27 cellular contexts compared by ENCODE assay signal in genomic region chr7:158393926-158394625, GRCh38.
"Had no signal": no experiment of that assay in that cellular context is flagged by ENCODE, and none has a peak within 500 bp of the region (broad histone marks: within the 10 kb centered on the region; RNA-seq: fewer than 3 reads in every experiment).

No MANE protein-coding gene starts in this region.

- H3K27ac Mint-ChIP-seq: activated CD4-positive, alpha-beta memory T cell treated with anti-CD3 and anti-CD28 coated beads for 36 hours; activated CD4-positive, alpha-beta T cell treated with anti-CD3 and anti-CD28 coated beads for 36 hours; activated CD4-positive, alpha-beta T cell treated with anti-CD3 and anti-CD28 coated beads, Interleukin-2, amount 10 ng/mL, durations not matched to agents 24 days and 14 days; activated CD8-positive, alpha-beta memory T cell treated with anti-CD3 and anti-CD28 coated beads, Interleukin-2, amount 10 ng/mL, durations not matched to agents 7 days and 5 days; activated CD8-positive, alpha-beta T cell treated with anti-CD3 and anti-CD28 coated beads, Interleukin-2, amount 10 ng/mL, durations not matched to agents 7 days and 5 days; activated naive CD4-positive, alpha-beta T cell treated with anti-CD3 and anti-CD28 coated beads for 36 hours; activated naive CD4-positive, alpha-beta T cell treated with anti-CD3 and anti-CD28 coated beads, Interleukin-2, amount 50 U/mL, for 24 hours; activated naive CD8-positive, alpha-beta T cell treated with anti-CD3 and anti-CD28 coated beads for 36 hours; activated naive CD8-positive, alpha-beta T cell treated with anti-CD3 and anti-CD28 coated beads, Interleukin-2, amount 50 U/mL, for 24 hours; activated T-helper 1 cell treated with anti-CD3 and anti-CD28 coated beads, Interleukin-12 subunit alpha, Interleukin-12 subunit beta, Interleukin-2, Interleukin-4 antibody, amounts not matched to agents 30 ng/mL and 10 ng/mL and 1 ng/mL, durations not matched to agents 14 hours and 24 hours and 36 hours; activated T-helper 2 cell treated with anti-CD3 and anti-CD28 coated beads, Interferon-gamma antibody, Interleukin-2, Interleukin-4, amounts not matched to agents 10 μg/mL and 5 μg/mL and 100 μg/mL, durations not matched to agents 14 hours and 24 hours and 36 hours had no signal

- H3K4me3 Mint-ChIP-seq: activated CD4-positive, alpha-beta memory T cell treated with anti-CD3 and anti-CD28 coated beads for 36 hours; activated CD4-positive, alpha-beta T cell treated with anti-CD3 and anti-CD28 coated beads for 36 hours; activated CD4-positive, alpha-beta T cell treated with anti-CD3 and anti-CD28 coated beads, Interleukin-2, amount 10 ng/mL, durations not matched to agents 24 days and 14 days; activated CD8-positive, alpha-beta memory T cell treated with anti-CD3 and anti-CD28 coated beads, Interleukin-2, amount 10 ng/mL, durations not matched to agents 7 days and 5 days; activated CD8-positive, alpha-beta T cell treated with anti-CD3 and anti-CD28 coated beads, Interleukin-2, amount 10 ng/mL, durations not matched to agents 7 days and 5 days; activated naive CD4-positive, alpha-beta T cell treated with anti-CD3 and anti-CD28 coated beads for 36 hours; activated naive CD4-positive, alpha-beta T cell treated with anti-CD3 and anti-CD28 coated beads, Interleukin-2, amount 50 U/mL, for 24 hours; activated naive CD8-positive, alpha-beta T cell treated with anti-CD3 and anti-CD28 coated beads for 36 hours; activated naive CD8-positive, alpha-beta T cell treated with anti-CD3 and anti-CD28 coated beads, Interleukin-2, amount 50 U/mL, for 24 hours; activated T-helper 1 cell treated with anti-CD3 and anti-CD28 coated beads, Interleukin-12 subunit alpha, Interleukin-12 subunit beta, Interleukin-2, Interleukin-4 antibody, amounts not matched to agents 30 ng/mL and 10 ng/mL and 1 ng/mL, durations not matched to agents 14 hours and 24 hours and 36 hours; brain; effector memory CD8-positive, alpha-beta T cell had no signal

- ATAC-seq: activated CD8-positive, alpha-beta memory T cell treated with anti-CD3 and anti-CD28 coated beads, Interleukin-2, amount 10 ng/mL, durations not matched to agents 7 days and 5 days; activated CD8-positive, alpha-beta T cell treated with anti-CD3 and anti-CD28 coated beads, Interleukin-2, amount 10 ng/mL, durations not matched to agents 7 days and 5 days; activated naive CD8-positive, alpha-beta T cell treated with anti-CD3 and anti-CD28 coated beads, Interleukin-2, amount 50 U/mL, for 24 hours; effector memory CD8-positive, alpha-beta T cell; foreskin keratinocyte; gastrocnemius medialis had no signal

- H3K36me3 ChIP-seq: adrenal gland, ascending aorta, breast epithelium, cardiac muscle cell, esophagus muscularis mucosa, gastrocnemius medialis had no signal

- H3K27me3 ChIP-seq: adrenal gland, ascending aorta, cardiac muscle cell, foreskin keratinocyte, gastrocnemius medialis had no signal

- H3K27me3 Mint-ChIP-seq: activated CD4-positive, alpha-beta memory T cell treated with anti-CD3 and anti-CD28 coated beads for 36 hours; activated CD4-positive, alpha-beta T cell treated with anti-CD3 and anti-CD28 coated beads for 36 hours; activated CD4-positive, alpha-beta T cell treated with anti-CD3 and anti-CD28 coated beads, Interleukin-2, amount 10 ng/mL, durations not matched to agents 24 days and 14 days; activated CD8-positive, alpha-beta memory T cell treated with anti-CD3 and anti-CD28 coated beads, Interleukin-2, amount 10 ng/mL, durations not matched to agents 7 days and 5 days; activated naive CD4-positive, alpha-beta T cell treated with anti-CD3 and anti-CD28 coated beads, Interleukin-2, amount 50 U/mL, for 24 hours; activated naive CD8-positive, alpha-beta T cell treated with anti-CD3 and anti-CD28 coated beads for 36 hours; activated naive CD8-positive, alpha-beta T cell treated with anti-CD3 and anti-CD28 coated beads, Interleukin-2, amount 50 U/mL, for 24 hours had no signal

- H3K4me1 ChIP-seq: adrenal gland, ascending aorta, breast epithelium, esophagus muscularis mucosa, foreskin keratinocyte, gastrocnemius medialis had no signal

- H3K9me3 ChIP-seq: adrenal gland, ascending aorta, gastrocnemius medialis had no signal

- H3K4me3 ChIP-seq: adrenal gland, ascending aorta, breast epithelium, cardiac muscle cell, esophagus muscularis mucosa, gastrocnemius medialis had no signal

- H3K27ac ChIP-seq: adrenal gland, ascending aorta, breast epithelium, cardiac muscle cell, esophagus muscularis mucosa, foreskin keratinocyte, gastrocnemius medialis had no signal

- DNase-seq: activated CD8-positive, alpha-beta memory T cell treated with anti-CD3 and anti-CD28 coated beads, Interleukin-2, amount 10 ng/mL, durations not matched to agents 7 days and 5 days; activated CD8-positive, alpha-beta memory T cell treated with anti-CD3 and anti-CD28 coated beads, Interleukin-2, amount 50 U/mL, for 4 hours; central memory CD4-positive, alpha-beta T cell; cerebellar nuclear complex; cortex of kidney; dermis blood vessel endothelial cell; effector CD4-positive, alpha-beta T cell; foreskin keratinocyte; gastrocnemius medialis; T-helper 2 cell had no signal

- H3K36me3 Mint-ChIP-seq: activated CD4-positive, alpha-beta memory T cell treated with anti-CD3 and anti-CD28 coated beads for 36 hours; activated CD8-positive, alpha-beta memory T cell treated with anti-CD3 and anti-CD28 coated beads, Interleukin-2, amount 10 ng/mL, durations not matched to agents 7 days and 5 days; activated naive CD4-positive, alpha-beta T cell treated with anti-CD3 and anti-CD28 coated beads, Interleukin-2, amount 50 U/mL, for 24 hours; activated naive CD8-positive, alpha-beta T cell treated with anti-CD3 and anti-CD28 coated beads for 36 hours had no signal

- H3K4me1 Mint-ChIP-seq: activated CD4-positive, alpha-beta T cell treated with anti-CD3 and anti-CD28 coated beads for 36 hours; activated CD4-positive, alpha-beta T cell treated with anti-CD3 and anti-CD28 coated beads, Interleukin-2, amount 10 ng/mL, durations not matched to agents 24 days and 14 days; activated CD8-positive, alpha-beta memory T cell treated with anti-CD3 and anti-CD28 coated beads, Interleukin-2, amount 10 ng/mL, durations not matched to agents 7 days and 5 days; activated naive CD4-positive, alpha-beta T cell treated with anti-CD3 and anti-CD28 coated beads, Interleukin-2, amount 50 U/mL, for 24 hours; activated naive CD8-positive, alpha-beta T cell treated with anti-CD3 and anti-CD28 coated beads for 36 hours; activated naive CD8-positive, alpha-beta T cell treated with anti-CD3 and anti-CD28 coated beads, Interleukin-2, amount 50 U/mL, for 24 hours had no signal
